Comparison of ENCODE assay signal across 9 cellular contexts in genomic region chr3:98986073-98986472, GRCh38.
DNase-seq lines count a peak whose midpoint lies in the region; ATAC-seq and TF ChIP-seq lines count a peak whose summit lies in the region.
"Had no signal": no experiment of that assay in that cellular context is flagged by ENCODE, and none has a peak within 500 bp of the region (broad histone marks: within the 10 kb centered on the region; RNA-seq: fewer than 3 reads in every experiment).

No MANE protein-coding gene starts in this region.

- ATAC-seq in GM19455 (IDR thresholded peaks at IDR 0.05; ENCODE audit: unreplicated experiment) = no peak

- CTCF ChIA-PET in AG04449 (lab: Yijun Ruan, JAX) = interaction anchor here (0.6 to 8.3 kb wide), 8 partner anchors 8 to 548 kb away, joined by 3 to 55 read pairs (median 4); no protein-coding TSS in a partner anchor

- peaks cover 0 to 10% (median 0%) of the 10 kb centered on the region in 3 donors for H3K4me1 ChIP-seq in esophagus squamous epithelium

- DNase-seq in AG04449 (ENCODE audit: low read depth, low spot score) (peak; percentile 79), LHCN-M2 (ENCODE audit: low read depth) (peak; percentile 89), dermis blood vessel endothelial cell (peak; percentile 94), kidney epithelial cell (ENCODE audit: low read depth) (peak; percentile 92), MV-4-11 (lab: John Stamatoyannopoulos, UW) (no peak), esophagus squamous epithelium (lab: John Stamatoyannopoulos, UW) (no peak), NCI-H2029 treated with DMSO at 0.1 percent for 48 hours (lab: John Stamatoyannopoulos, UW) (no peak)
- DNase-seq: hypothalamus had no signal

- H3K9me3 ChIP-seq in esophagus squamous epithelium = no peaks in the 10 kb centered on the region

- H3K27me3 ChIP-seq in kidney epithelial cell (ENCODE audit: control insufficient read depth, insufficient read depth, low read length) (no peaks in the 10 kb centered on the region), esophagus squamous epithelium (no peaks in the 10 kb centered on the region)

- WGBS in esophagus squamous epithelium, 2 donors = 26 to 38% methylated on average over 1 of the region's 1 CpG

- no peaks in the 10 kb centered on the region for H3K36me3 ChIP-seq in kidney epithelial cell (ENCODE audit: control insufficient read depth, insufficient read depth, low read length)
- H3K36me3 ChIP-seq in esophagus squamous epithelium = no peaks in the 10 kb centered on the region

- H3K4me3 ChIP-seq in AG04449 (ENCODE audit: low read depth, low read length) (no peak overlapping the region), kidney epithelial cell (ENCODE audit: low read depth, low read length) (peak overlapping the region; percentile 19), esophagus squamous epithelium (no peak overlapping the region)

- no peak for TF ChIP-seq CTCF in AG04449 (IDR thresholded peaks at IDR 0.05; ENCODE audit: insufficient read depth, low read length, missing control alignments)
- TF ChIP-seq CTCF in kidney epithelial cell (IDR thresholded peaks at IDR 0.05; ENCODE audit: insufficient read depth, low read length, poor library complexity, severe bottlenecking) = no peak
- TF ChIP-seq CTCF in esophagus squamous epithelium (IDR thresholded peaks at IDR 0.05) = no peak

- H3K27ac ChIP-seq in esophagus squamous epithelium = no peak overlapping the region

- intact Hi-C loops in esophagus squamous epithelium (cut with DNase I) = no loop called here

- POLR2A ChIA-PET in AG04449 (lab: Yijun Ruan, JAX) = no interaction called here

- TF ChIP-seq POLR2A in esophagus squamous epithelium (IDR thresholded peaks at IDR 0.05) = no peak

Comparison
In these comparisons a context has a peak if more than half of its experiments do, and no peak if none do; other contexts are left out.
1. DNase-seq: peak in AG04449 (single experiment), LHCN-M2 (single experiment), dermis blood vessel endothelial cell (single experiment) and kidney epithelial cell (single experiment); none in MV-4-11 (single experiment), esophagus squamous epithelium (single experiment) and NCI-H2029 treated with DMSO at 0.1 percent for 48 hours (single experiment).